24 cellular contexts compared by ENCODE assay signal in genomic region chr14:59317782-59318505, GRCh38.
DNase-seq lines count a peak whose midpoint lies in the region; ATAC-seq, FAIRE-seq and TF ChIP-seq lines count a peak whose summit lies in the region.
"Had no signal": no experiment of that assay in that cellular context is flagged by ENCODE, and none has a peak within 500 bp of the region (broad histone marks: within the 10 kb centered on the region; RNA-seq: fewer than 3 reads in every experiment).

No MANE protein-coding gene starts in this region.

- no peak for FAIRE-seq in HepG2 (lab: Jason Lieb, UNC)
- FAIRE-seq: endothelial cell of umbilical vein had no signal

- H3K4me3 ChIP-seq in left ventricle myocardium inferior = no peak overlapping the region
- H3K4me3 ChIP-seq in HepG2 (replicated peaks in 1 of 3; ENCODE audit: insufficient read depth in 1 of 3, low read depth in 2 of 3, low read length in 3 of 3) = no peak overlapping the region
- no peak overlapping the region for H3K4me3 ChIP-seq in sigmoid colon
- no peak overlapping the region for H3K4me3 ChIP-seq in vagina
- H3K4me3 ChIP-seq: mucosa of descending colon had no signal

- no peak for TF ChIP-seq POLR2A in HepG2 (IDR thresholded peaks at IDR 0.05; ENCODE audit: insufficient read depth in 1 of 2, low read depth in 2 of 2, low read length in 2 of 2)
- no peak for TF ChIP-seq POLR2A in sigmoid colon (IDR thresholded peaks at IDR 0.05)
- TF ChIP-seq POLR2A in vagina (IDR thresholded peaks at IDR 0.05) = no peak

- H3K27me3 ChIP-seq in left ventricle myocardium inferior (ENCODE audit: low read depth) (no peaks in the 10 kb centered on the region), HepG2 (ENCODE audit: control insufficient read depth in 1 of 2, insufficient read depth in 2 of 2, low read length in 2 of 2) (no peaks in the 10 kb centered on the region), sigmoid colon (no peaks in the 10 kb centered on the region), vagina (no peaks in the 10 kb centered on the region)
- H3K27me3 ChIP-seq: BE2C had no signal

- no peak for TF ChIP-seq EP300 in HepG2 (IDR thresholded peaks at IDR 0.05; ENCODE audit: low read depth in 2 of 2, low read length in 2 of 2)
- TF ChIP-seq EP300 in HepG2 (CRISPR knock-in tag; IDR thresholded peaks at IDR 0.05; ENCODE audit: borderline replicate concordance) = no peak
- TF ChIP-seq EP300 in sigmoid colon (IDR thresholded peaks at IDR 0.05) = no peak

- H3K9me3 ChIP-seq in left ventricle myocardium inferior (replicated peaks) = no peaks in the 10 kb centered on the region
- H3K9me3 ChIP-seq in HepG2 (ENCODE audit: low read length) = no peaks in the 10 kb centered on the region
- no peaks in the 10 kb centered on the region for H3K9me3 ChIP-seq in sigmoid colon
- no peaks in the 10 kb centered on the region for H3K9me3 ChIP-seq in vagina
- H3K9me3 ChIP-seq: BE2C, mucosa of descending colon, SK-N-SH had no signal

- peaks cover 1% of the 10 kb centered on the region for H3K36me3 ChIP-seq in left ventricle myocardium inferior
- H3K36me3 ChIP-seq in HepG2 (replicated peaks in 1 of 2; ENCODE audit: control insufficient read depth in 1 of 2, insufficient read depth in 2 of 2, low read length in 2 of 2) = 0 out of 5 replicates have a peak, but pooled peaks cover 1 to 11% of the 10 kb centered on the region in 2 experiments
- H3K36me3 ChIP-seq in sigmoid colon = peaks cover 0 to 2% (median 0%) of the 10 kb centered on the region in 4 donors
- peaks cover 0 to 3% of the 10 kb centered on the region in 2 donors for H3K36me3 ChIP-seq in vagina
- H3K36me3 ChIP-seq: BE2C had no signal

- WGBS in HepG2 (ENCODE audit: low lambda C conversion rate) = 49% methylated on average over 6 of the region's 6 CpGs
- 96% methylated on average over 6 of the region's 6 CpGs for WGBS in sigmoid colon, 2 donors

- H3K9ac ChIP-seq in HepG2 (ENCODE audit: insufficient read depth, low read depth, low read length) = no peak overlapping the region
- H3K9ac ChIP-seq: SK-N-SH had no signal

- no peak for TF ChIP-seq RAD21 in HepG2 (CRISPR knock-in tag; IDR thresholded peaks at IDR 0.05)

- in situ Hi-C loops in HepG2 (cut with HindIII; ENCODE audit: extremely low pct_ligation_motif_present, low pct_unique_long_range_greater_than_20kb) = no loop called here

- H3K4me1 ChIP-seq in left ventricle myocardium inferior = peaks cover 91% of the 10 kb centered on the region
- H3K4me1 ChIP-seq in HepG2 (ENCODE audit: insufficient read depth, low read length) = peaks cover 64% of the 10 kb centered on the region
- peaks cover 0 to 91% (median 75%) of the 10 kb centered on the region in 4 donors for H3K4me1 ChIP-seq in sigmoid colon
- peaks cover 78% of the 10 kb centered on the region for H3K4me1 ChIP-seq in vagina
- H3K4me1 ChIP-seq: BE2C had no signal

- H3K27ac ChIP-seq in left ventricle myocardium inferior (replicated peaks) = peak overlapping the region; percentile 87
- H3K27ac ChIP-seq in HepG2 (ENCODE audit: extremely low read length, insufficient read depth, low read length) = peak overlapping the region; percentile 45
- peak overlapping the region; percentile 59 to 77 (median 71) for H3K27ac ChIP-seq in sigmoid colon
- H3K27ac ChIP-seq in vagina = peak overlapping the region; percentile 53

- POLR2A ChIA-PET in HepG2 (lab: Yijun Ruan, JAX) = interaction anchor here (1.2 kb wide), 1 partner anchor 129 kb away, joined by 4 read pairs; the partner anchor contains the start of gene DAAM1

- no TSS peak for BruUV-seq in HepG2 (replicated peaks; lab: Mats Ljungman, UMichigan)

- DNase-seq in left ventricle myocardium inferior (no peak), Right ventricle myocardium inferior (ENCODE audit: missing footprints) (no peak), HepG2 (ENCODE audit: low spot score) (no peak), sigmoid colon (no peak), vagina (ENCODE audit: extremely low spot score in 2 of 2) (no peak), GF-D8 (lab: John Stamatoyannopoulos, UW) (no peak), CD1c-positive myeloid dendritic cell (ENCODE audit: extremely low spot score) (no peak)
- no peak for DNase-seq in activated T-cell treated with anti-CD3 and anti-CD28 coated beads, Interleukin-2, amount 50 U/mL, for 1 hour
- DNase-seq: activated CD4-positive, alpha-beta T cell treated with anti-CD3 and anti-CD28 coated beads for 36 hours; activated naive CD4-positive, alpha-beta T cell treated with Interleukin-2 at 50 U/mL for 16 hours; activated T-cell treated with anti-CD3 and anti-CD28 coated beads, Interleukin-2, amount 50 U/mL, for 72 hours; amygdala; BE2C; DMS53; KG1; mucosa of descending colon; NCI-H1436; NCI-H2171; NCI-H524 treated with DMSO at 0.1 percent for 48 hours; posterior cingulate gyrus; RPMI8226; SK-N-SH; T-helper 2 cell had no signal

- TF ChIP-seq CTCF in left ventricle myocardium inferior (IDR thresholded peaks at IDR 0.05; ENCODE audit: borderline replicate concordance) (no peak), HepG2 (CRISPR knock-in tag; IDR thresholded peaks at IDR 0.05) (no peak), sigmoid colon (IDR thresholded peaks at IDR 0.05) (no peak), vagina (IDR thresholded peaks at IDR 0.05) (no peak)

- H2AFZ ChIP-seq in HepG2 (ENCODE audit: low read length) = no peak overlapping the region

- peak overlapping the region; percentile 31; the same call in 1 of the 2 replicates for H3K4me2 ChIP-seq in HepG2 (ENCODE audit: low read depth, low read length)
- H3K4me2 ChIP-seq: SK-N-SH had no signal

- CTCF ChIA-PET in HepG2 (lab: Yijun Ruan, JAX; ENCODE audit: low intra/inter-chr PET ratio, low total read pairs) = no interaction called here

- ATAC-seq in Right ventricle myocardium inferior (no peak), HepG2 (peak; percentile 48)
- ATAC-seq: activated CD4-positive, alpha-beta T cell treated with anti-CD3 and anti-CD28 coated beads for 36 hours; activated T-cell treated with anti-CD3 and anti-CD28 coated beads, Interleukin-2, amount 50 U/mL, for 72 hours; mucosa of descending colon had no signal

- intact Hi-C loops in left ventricle myocardium inferior (cut with micrococcal nuclease) (no loop called here), Right ventricle myocardium inferior (cut with DNase I) (loop anchor here (2.0 kb wide), 1 partner anchor 129 kb away; the partner anchor contains the start of gene DAAM1), HepG2 (cut with micrococcal nuclease; ENCODE audit: unreplicated experiment) (loop anchor here (5.0 kb wide), 2 partner anchors 56 to 131 kb away; partner anchors contain the start of gene DAAM1), sigmoid colon (cut with DNase I) (loop anchor here (1.0 kb wide), 1 partner anchor 10 kb away; no protein-coding TSS in a partner anchor), vagina (cut with DNase I) (no loop called here)

- no peaks in the 10 kb centered on the region for H4K20me1 ChIP-seq in HepG2 (ENCODE audit: insufficient read depth, low read length)

- H3K79me2 ChIP-seq in HepG2 (ENCODE audit: insufficient read depth, low read length) = no peaks in the 10 kb centered on the region

TF ChIP-seq in HepG2, 621 proteins besides CTCF, POLR2A, EP300 and RAD21 (continues in another document):
- TF ChIP-seq HOXA3 (CRISPR knock-in tag; IDR thresholded peaks at IDR 0.05) (peak; percentile 19; the same call in 1 of the 2 replicates), GATAD2A (CRISPR knock-in tag; IDR thresholded peaks at IDR 0.05) (0 out of 2 replicates have a peak, but pooled peaks have one; percentile 41), ZNF142 (CRISPR knock-in tag; IDR thresholded peaks at IDR 0.05) (no peak)

Comparison
In these comparisons a context has a peak if more than half of its experiments do, and no peak if none do; other contexts are left out.
1. intact Hi-C loops: an anchor here in Right ventricle myocardium inferior (2.0 kb wide), HepG2 (5.0 kb wide) and sigmoid colon (1.0 kb wide); none called in left ventricle myocardium inferior and vagina.